27 cellular contexts compared by ENCODE assay signal in the genomic region with DNA sequence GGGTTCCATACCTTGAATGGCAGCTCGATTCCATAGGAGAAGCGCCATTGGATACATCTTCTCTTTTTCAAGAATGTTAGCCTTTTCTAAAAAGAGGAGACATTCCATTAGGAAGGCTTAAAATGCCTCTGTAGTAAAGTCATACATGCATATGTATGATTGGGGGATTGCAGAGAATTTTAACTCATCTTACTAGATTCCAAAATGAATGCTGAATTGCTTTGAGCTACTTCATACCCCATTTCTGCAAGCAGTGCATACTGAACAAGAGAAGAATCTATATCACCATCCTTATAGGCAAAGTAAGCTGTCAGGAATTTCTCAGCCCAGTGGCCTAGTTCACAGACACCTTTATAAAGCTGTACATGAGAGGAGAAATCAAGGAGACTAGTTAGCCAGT.
A peak's percentile ranks its signal among the peaks of the same experiment; 100 is the strongest.
DNase-seq lines count a peak whose midpoint lies in the region; ATAC-seq and TF ChIP-seq lines count a peak whose summit lies in the region.
"Had no signal": no experiment of that assay in that cellular context is flagged by ENCODE, and none has a peak within 500 bp of the region (broad histone marks: within the 10 kb centered on the region; RNA-seq: fewer than 3 reads in every experiment).

No MANE protein-coding gene starts in this region.

- H3K27ac ChIP-seq in muscle layer of duodenum (ENCODE audit: low read length) (peak overlapping the region; percentile 56), thoracic aorta (peak overlapping the region; percentile 22 to 69)
- H3K27ac ChIP-seq: cardiac muscle cell, left ventricle myocardium inferior had no signal

- H3K27me3 ChIP-seq in muscle layer of duodenum (ENCODE audit: low read depth, low read length): no peaks in the 10 kb centered on the region
- H3K27me3 ChIP-seq in thoracic aorta (replicated peaks; ENCODE audit: insufficient read depth): no peaks in the 10 kb centered on the region
- H3K27me3 ChIP-seq: cardiac muscle cell had no signal

- peak; percentile 22 for DNase-seq in G401 (ENCODE audit: low spot score)
- no peak for DNase-seq in thoracic aorta (ENCODE audit: low spot score)
- no peak for DNase-seq in H4 (ENCODE audit: low spot score)
- DNase-seq in NCI-H2171 treated with DMSO at 0.1 percent for 48 hours (lab: John Stamatoyannopoulos, UW): no peak
- no peak for DNase-seq in activated T-cell treated with anti-CD3 and anti-CD28 coated beads, Interleukin-2, amount 50 U/mL, for 24 hours
- DNase-seq: activated B cell treated with CpG ODN at 0.5 μM for 24 hours; activated CD4-positive, alpha-beta memory T cell treated with anti-CD3 and anti-CD28 coated beads for 36 hours; activated effector memory CD4-positive, alpha-beta T cell treated with anti-CD3 and anti-CD28 coated beads, Interleukin-2, amount 50 U/mL, for 16 hours; activated naive CD8-positive, alpha-beta T cell treated with anti-CD3 and anti-CD28 coated beads, Interleukin-2, amount 50 U/mL, for 24 hours; CD4-positive, CD25-positive, alpha-beta regulatory T cell; dermis blood vessel endothelial cell; H7; immature natural killer cell; KG1; left ventricle myocardium inferior; NCI-H526 treated with DMSO at 0.1 percent for 48 hours; RPMI8226; stimulated activated CD4-positive, alpha-beta T cell treated with anti-CD3 and anti-CD28 coated beads, Interleukin-4, amount 100 ng/mL, for 1 hour; stimulated activated naive CD8-positive, alpha-beta T cell treated with anti-CD3 and anti-CD28 coated beads, Interleukin-15, Interleukin-2, amounts not matched to agents 100 U/mL and 50 U/mL, for 24 hours; T-helper 9 cell had no signal

- H3K36me3 ChIP-seq in muscle layer of duodenum (ENCODE audit: control insufficient read depth in 1 of 2, insufficient read depth in 2 of 2, low read length in 2 of 2): no peaks in the 10 kb centered on the region
- no peaks in the 10 kb centered on the region for H3K36me3 ChIP-seq in thoracic aorta
- H3K36me3 ChIP-seq: cardiac muscle cell, left ventricle myocardium inferior had no signal

- in situ Hi-C loops in G401 (cut with HindIII; ENCODE audit: low sequenced_read_pairs): no loop called here

- peak overlapping the region in 1 of 5 experiments; percentile 12 for H3K4me3 Mint-ChIP-seq in brain
- no peak overlapping the region for H3K4me3 Mint-ChIP-seq in stimulated activated memory B cell treated with anti-CD40 and anti-IgM and Interleukin-4, amounts not matched to agents 10 μg/mL and 1 μg/mL and 100 μg/mL, for 72 hours
- H3K4me3 Mint-ChIP-seq in activated T-cell treated with anti-CD3 and anti-CD28 coated beads, Interleukin-2, amount 50 U/mL, for 24 hours: no peak overlapping the region
- H3K4me3 Mint-ChIP-seq: activated B cell treated with CpG ODN at 0.5 μM for 24 hours; activated CD4-positive, alpha-beta memory T cell treated with anti-CD3 and anti-CD28 coated beads for 36 hours; activated naive CD8-positive, alpha-beta T cell treated with anti-CD3 and anti-CD28 coated beads, Interleukin-2, amount 50 U/mL, for 24 hours; CD4-positive, CD25-positive, alpha-beta regulatory T cell; immature natural killer cell; neural crest cell had no signal

- H3K36me3 Mint-ChIP-seq in brain: no peaks in the 10 kb centered on the region
- no peaks in the 10 kb centered on the region for H3K36me3 Mint-ChIP-seq in stimulated activated memory B cell treated with anti-CD40 and anti-IgM and Interleukin-4, amounts not matched to agents 10 μg/mL and 1 μg/mL and 100 μg/mL, for 72 hours
- no peaks in the 10 kb centered on the region for H3K36me3 Mint-ChIP-seq in activated T-cell treated with anti-CD3 and anti-CD28 coated beads, Interleukin-2, amount 50 U/mL, for 24 hours (ENCODE audit: low read depth)
- H3K36me3 Mint-ChIP-seq: activated CD4-positive, alpha-beta memory T cell treated with anti-CD3 and anti-CD28 coated beads for 36 hours; CD4-positive, CD25-positive, alpha-beta regulatory T cell had no signal

- no peak for ATAC-seq in thoracic aorta (ENCODE audit: insufficient number of reproducible peaks, low FRiP score, low read depth)
- ATAC-seq in stimulated activated memory B cell treated with anti-CD40 and anti-IgM and Interleukin-4, amounts not matched to agents 10 μg/mL and 1 μg/mL and 100 μg/mL, for 72 hours: no peak
- ATAC-seq: activated naive CD8-positive, alpha-beta T cell treated with anti-CD3 and anti-CD28 coated beads, Interleukin-2, amount 50 U/mL, for 24 hours; stimulated activated naive CD8-positive, alpha-beta T cell treated with anti-CD3 and anti-CD28 coated beads, Interleukin-15, Interleukin-2, amounts not matched to agents 100 U/mL and 50 U/mL, for 24 hours had no signal

- H3K9me3 ChIP-seq in muscle layer of duodenum (ENCODE audit: control insufficient read depth in 1 of 2, low read length in 2 of 2): no peaks in the 10 kb centered on the region
- H3K9me3 ChIP-seq in thoracic aorta: no peaks in the 10 kb centered on the region
- H3K9me3 ChIP-seq: left ventricle myocardium inferior had no signal

- no peaks in the 10 kb centered on the region for H3K27me3 Mint-ChIP-seq in brain
- peaks cover 9% of the 10 kb centered on the region for H3K27me3 Mint-ChIP-seq in stimulated activated memory B cell treated with anti-CD40 and anti-IgM and Interleukin-4, amounts not matched to agents 10 μg/mL and 1 μg/mL and 100 μg/mL, for 72 hours
- no peaks in the 10 kb centered on the region for H3K27me3 Mint-ChIP-seq in activated T-cell treated with anti-CD3 and anti-CD28 coated beads, Interleukin-2, amount 50 U/mL, for 24 hours
- H3K27me3 Mint-ChIP-seq: CD4-positive, CD25-positive, alpha-beta regulatory T cell had no signal

- TF ChIP-seq CTCF in brain (conservative IDR thresholded peaks at IDR 0.05): no peak
- no peak for TF ChIP-seq CTCF in thoracic aorta (IDR thresholded peaks at IDR 0.05)

- H3K9me3 Mint-ChIP-seq in brain: no peaks in the 10 kb centered on the region
- no peaks in the 10 kb centered on the region for H3K9me3 Mint-ChIP-seq in stimulated activated memory B cell treated with anti-CD40 and anti-IgM and Interleukin-4, amounts not matched to agents 10 μg/mL and 1 μg/mL and 100 μg/mL, for 72 hours
- no peaks in the 10 kb centered on the region for H3K9me3 Mint-ChIP-seq in activated T-cell treated with anti-CD3 and anti-CD28 coated beads, Interleukin-2, amount 50 U/mL, for 24 hours
- H3K9me3 Mint-ChIP-seq: activated B cell treated with CpG ODN at 0.5 μM for 24 hours; activated CD4-positive, alpha-beta memory T cell treated with anti-CD3 and anti-CD28 coated beads for 36 hours; activated naive CD8-positive, alpha-beta T cell treated with anti-CD3 and anti-CD28 coated beads, Interleukin-2, amount 50 U/mL, for 24 hours had no signal

- peaks cover 4 to 9% of the 10 kb centered on the region in 2 donors for H3K4me1 ChIP-seq in muscle layer of duodenum (ENCODE audit: control insufficient read depth in 1 of 2, insufficient read depth in 2 of 2, low read length in 2 of 2)
- H3K4me1 ChIP-seq in thoracic aorta (ENCODE audit: control insufficient read depth in 1 of 2, low read depth in 2 of 2): peaks cover 19 to 44% of the 10 kb centered on the region in 2 donors

- peaks cover 27% of the 10 kb centered on the region for H3K4me1 Mint-ChIP-seq in brain
- no peaks in the 10 kb centered on the region for H3K4me1 Mint-ChIP-seq in stimulated activated memory B cell treated with anti-CD40 and anti-IgM and Interleukin-4, amounts not matched to agents 10 μg/mL and 1 μg/mL and 100 μg/mL, for 72 hours
- no peaks in the 10 kb centered on the region for H3K4me1 Mint-ChIP-seq in activated T-cell treated with anti-CD3 and anti-CD28 coated beads, Interleukin-2, amount 50 U/mL, for 24 hours (ENCODE audit: low read depth)
- H3K4me1 Mint-ChIP-seq: activated B cell treated with CpG ODN at 0.5 μM for 24 hours; activated naive CD8-positive, alpha-beta T cell treated with anti-CD3 and anti-CD28 coated beads, Interleukin-2, amount 50 U/mL, for 24 hours; CD4-positive, CD25-positive, alpha-beta regulatory T cell; immature natural killer cell had no signal

- peak overlapping the region in 3 of 5 experiments; percentile 11 to 65 (median 57) for H3K27ac Mint-ChIP-seq in brain
- H3K27ac Mint-ChIP-seq in stimulated activated memory B cell treated with anti-CD40 and anti-IgM and Interleukin-4, amounts not matched to agents 10 μg/mL and 1 μg/mL and 100 μg/mL, for 72 hours: no peak overlapping the region
- H3K27ac Mint-ChIP-seq in activated T-cell treated with anti-CD3 and anti-CD28 coated beads, Interleukin-2, amount 50 U/mL, for 24 hours: no peak overlapping the region
- H3K27ac Mint-ChIP-seq: activated B cell treated with CpG ODN at 0.5 μM for 24 hours; activated CD4-positive, alpha-beta memory T cell treated with anti-CD3 and anti-CD28 coated beads for 36 hours; activated naive CD8-positive, alpha-beta T cell treated with anti-CD3 and anti-CD28 coated beads, Interleukin-2, amount 50 U/mL, for 24 hours; immature natural killer cell; progenitor cell of endocrine pancreas had no signal

- H3K4me3 ChIP-seq in muscle layer of duodenum (ENCODE audit: low read depth in 1 of 2, low read length in 2 of 2) (no peak overlapping the region), thoracic aorta (no peak overlapping the region)
- H3K4me3 ChIP-seq: cardiac muscle cell, left ventricle myocardium inferior, smooth muscle cell had no signal

Comparison
In these comparisons a context has a peak if more than half of its experiments do, and no peak if none do; other contexts are left out.
1. H3K27ac Mint-ChIP-seq: peak in brain (3 of 5); none in stimulated activated memory B cell treated with anti-CD40 and anti-IgM and Interleukin-4, amounts not matched to agents 10 μg/mL and 1 μg/mL and 100 μg/mL, for 72 hours (single experiment) and activated T-cell treated with anti-CD3 and anti-CD28 coated beads, Interleukin-2, amount 50 U/mL, for 24 hours (single experiment).